In the genomic region with DNA sequence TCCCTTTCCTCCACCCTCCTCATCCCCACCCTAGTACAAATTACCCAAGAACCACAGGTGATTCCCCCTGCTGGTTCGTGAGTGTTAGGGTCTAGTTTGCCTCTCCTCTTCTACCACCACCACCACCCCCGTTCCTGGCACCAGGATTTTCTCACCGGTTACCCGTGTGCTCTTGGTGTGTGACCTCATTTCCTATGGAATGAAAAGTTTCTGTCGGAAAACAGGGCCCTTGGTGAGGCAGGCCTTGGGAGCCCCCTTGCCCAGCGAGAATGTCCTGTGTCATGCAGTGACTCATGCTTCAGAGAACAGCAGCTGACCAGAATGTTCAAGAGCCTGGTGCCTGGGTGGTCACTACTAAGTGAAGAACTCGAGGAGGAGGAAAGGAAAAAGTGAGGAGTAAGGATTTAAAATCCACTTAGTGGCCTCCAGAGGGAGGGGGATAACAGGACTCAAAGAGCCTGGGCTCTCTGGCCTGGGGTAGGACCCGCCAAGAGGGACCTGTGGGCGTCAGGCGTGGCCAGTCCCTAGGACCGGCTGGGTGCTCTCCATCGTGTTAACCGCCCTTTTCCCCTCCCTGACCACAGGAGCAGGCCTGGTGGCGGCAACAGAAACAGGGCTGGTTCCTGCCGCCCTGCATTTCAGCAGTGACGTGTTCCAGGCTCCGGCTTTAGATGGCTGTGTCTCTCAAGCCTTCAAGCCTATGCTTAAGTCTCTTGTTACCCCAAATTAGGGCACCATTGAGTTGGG, we compare ENCODE assay signal across 1 cellular context.
TF ChIP-seq lines count a peak whose summit lies in the region.

No MANE protein-coding gene starts in this region.

TF ChIP-seq in IMR-90, 13 proteins besides CTCF, POLR2A, EP300 and RAD21 (continued from another document):
- TF ChIP-seq RCOR1 (IDR thresholded peaks at IDR 0.05; ENCODE audit: insufficient replicate concordance, low read length): peak; percentile 18
- TF ChIP-seq, protein P1, sequence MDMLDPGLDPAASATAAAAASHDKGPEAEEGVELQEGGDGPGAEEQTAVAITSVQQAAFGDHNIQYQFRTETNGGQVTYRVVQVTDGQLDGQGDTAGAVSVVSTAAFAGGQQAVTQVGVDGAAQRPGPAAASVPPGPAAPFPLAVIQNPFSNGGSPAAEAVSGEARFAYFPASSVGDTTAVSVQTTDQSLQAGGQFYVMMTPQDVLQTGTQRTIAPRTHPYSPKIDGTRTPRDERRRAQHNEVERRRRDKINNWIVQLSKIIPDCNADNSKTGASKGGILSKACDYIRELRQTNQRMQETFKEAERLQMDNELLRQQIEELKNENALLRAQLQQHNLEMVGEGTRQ (IDR thresholded peaks at IDR 0.05; ENCODE audit: low read depth, low read length): peak; percentile 72
- TF ChIP-seq MAFK (IDR thresholded peaks at IDR 0.05; ENCODE audit: low read depth, low read length): peak; percentile 63
- TF ChIP-seq FOS (IDR thresholded peaks at IDR 0.05; ENCODE audit: low read depth, low read length): peak; percentile 90
